7 cellular contexts compared by ENCODE assay signal in genomic region chr22:40177738-40178416, GRCh38. TPM values are rescaled to one million over a fixed set of nuclear protein-coding genes. Genes with fewer than 3 reads are reported as not detected.
DNase-seq lines count a peak whose midpoint lies in the region; ATAC-seq, FAIRE-seq and TF ChIP-seq lines count a peak whose summit lies in the region.

A gene with protein sequence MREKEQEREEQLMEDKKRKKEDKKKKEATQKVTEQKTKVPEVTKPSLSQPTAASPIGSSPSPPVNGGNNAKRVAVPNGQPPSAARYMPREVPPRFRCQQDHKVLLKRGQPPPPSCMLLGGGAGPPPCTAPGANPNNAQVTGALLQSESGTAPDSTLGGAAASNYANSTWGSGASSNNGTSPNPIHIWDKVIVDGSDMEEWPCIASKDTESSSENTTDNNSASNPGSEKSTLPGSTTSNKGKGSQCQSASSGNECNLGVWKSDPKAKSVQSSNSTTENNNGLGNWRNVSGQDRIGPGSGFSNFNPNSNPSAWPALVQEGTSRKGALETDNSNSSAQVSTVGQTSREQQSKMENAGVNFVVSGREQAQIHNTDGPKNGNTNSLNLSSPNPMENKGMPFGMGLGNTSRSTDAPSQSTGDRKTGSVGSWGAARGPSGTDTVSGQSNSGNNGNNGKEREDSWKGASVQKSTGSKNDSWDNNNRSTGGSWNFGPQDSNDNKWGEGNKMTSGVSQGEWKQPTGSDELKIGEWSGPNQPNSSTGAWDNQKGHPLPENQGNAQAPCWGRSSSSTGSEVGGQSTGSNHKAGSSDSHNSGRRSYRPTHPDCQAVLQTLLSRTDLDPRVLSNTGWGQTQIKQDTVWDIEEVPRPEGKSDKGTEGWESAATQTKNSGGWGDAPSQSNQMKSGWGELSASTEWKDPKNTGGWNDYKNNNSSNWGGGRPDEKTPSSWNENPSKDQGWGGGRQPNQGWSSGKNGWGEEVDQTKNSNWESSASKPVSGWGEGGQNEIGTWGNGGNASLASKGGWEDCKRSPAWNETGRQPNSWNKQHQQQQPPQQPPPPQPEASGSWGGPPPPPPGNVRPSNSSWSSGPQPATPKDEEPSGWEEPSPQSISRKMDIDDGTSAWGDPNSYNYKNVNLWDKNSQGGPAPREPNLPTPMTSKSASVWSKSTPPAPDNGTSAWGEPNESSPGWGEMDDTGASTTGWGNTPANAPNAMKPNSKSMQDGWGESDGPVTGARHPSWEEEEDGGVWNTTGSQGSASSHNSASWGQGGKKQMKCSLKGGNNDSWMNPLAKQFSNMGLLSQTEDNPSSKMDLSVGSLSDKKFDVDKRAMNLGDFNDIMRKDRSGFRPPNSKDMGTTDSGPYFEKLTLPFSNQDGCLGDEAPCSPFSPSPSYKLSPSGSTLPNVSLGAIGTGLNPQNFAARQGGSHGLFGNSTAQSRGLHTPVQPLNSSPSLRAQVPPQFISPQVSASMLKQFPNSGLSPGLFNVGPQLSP (N-terminal part only) (plus strand): TSS chr22:40177925. CDS start chr22:40178136, 211 bp downstream.

- peak within 1 kb of the TSS; percentile 60 for H3K4me3 ChIP-seq in GM12878

- peaks cover 46% of the 10 kb centered on the region for H3K79me2 ChIP-seq in GM12878 (ENCODE audit: control insufficient read depth, insufficient read depth, low read length)

- POLR2A ChIA-PET in GM12878 (lab: Charles Lee), result interaction anchor here (0.6 to 2.7 kb wide), 16 partner anchors 10 to 170 kb away, joined by 3 to 16 read pairs (median 3); partner anchors contain the start of gene ADSL

- H3K4me1 ChIP-seq in GM12878 (ENCODE audit: control insufficient read depth, insufficient read depth, low read length), result peaks cover 9% of the 10 kb centered on the region

- peak; percentile 65 for DNase-seq in GM18507 (ENCODE audit: extremely low spot score, insufficient read length, low read depth)
- peak; percentile 86 to 87 for DNase-seq in NCI-H1930 (lab: John Stamatoyannopoulos, UW)
- peak; percentile 98 for DNase-seq in GM12878 (ENCODE audit: low read depth, low spot score)
- DNase-seq in hypothalamus (lab: John Stamatoyannopoulos, UW), result peak in 43 of 51 donors; percentile 18 to 97 (median 67)
- DNase-seq in retina, result peak; percentile 85

- SMC1A ChIA-PET in GM12878 (lab: Charles Lee; ENCODE audit: uncharacterized antibody, unreplicated experiment), result interaction anchor here (0.6 to 5.4 kb wide), 29 partner anchors 10 to 356 kb away, joined by 3 to 43 read pairs (median 4); partner anchors contain the start of gene ADSL

- TF ChIP-seq CTCF in GM12878 (IDR thresholded peaks at IDR 0.05 in 2 of 3, conservative IDR thresholded peaks at IDR 0.05 in 1 of 3; ENCODE audit: control insufficient read depth in 2 of 3, extremely low read depth in 1 of 3, insufficient read depth in 1 of 3, low read depth in 3 of 3, low read length in 3 of 3), result no peak

- no peaks in the 10 kb centered on the region for H3K36me3 ChIP-seq in GM12878 (ENCODE audit: control insufficient read depth in 2 of 2, insufficient read depth in 2 of 2, low read length in 1 of 2)

- peak within 1 kb of the TSS; percentile 81 for H3K27ac ChIP-seq in GM12878 (ENCODE audit: control insufficient read depth, insufficient read depth)

- FAIRE-seq in GM18507 (lab: Jason Lieb, UNC), result peak; percentile 99
- FAIRE-seq in GM12878 (lab: Jason Lieb, UNC), result peak; percentile 98

- H4K20me1 ChIP-seq in GM12878 (ENCODE audit: control insufficient read depth, insufficient read depth), result no peaks in the 10 kb centered on the region

- intact Hi-C loops in T-helper 2 cell treated with Interferon-gamma antibody and Interleukin-4, amounts not matched to agents 100 ng/mL and 5 ng/mL, for 36 hours (cut with micrococcal nuclease), result loop anchor here (1.0 to 5.0 kb wide), 7 partner anchors 25 to 646 kb away; partner anchors contain the start of genes ADSL, GRAP2 and RPS19BP1
- intact Hi-C loops in GM12878 (cut with micrococcal nuclease; ENCODE audit: unreplicated experiment), result loop anchor here (2.0 kb wide), 1 partner anchor 133 kb away; no protein-coding TSS in a partner anchor

- peak; percentile 91 for TF ChIP-seq POLR2A in GM12878 (IDR thresholded peaks at IDR 0.05; ENCODE audit: low read depth, low read length)

- 3% methylated on average over 10 of the region's 10 CpGs for WGBS in GM12878 (ENCODE audit: insufficient coverage, insufficient replicate concordance, low lambda C conversion rate, missing lambda C conversion rate)

- H3K4me2 ChIP-seq in GM12878 (ENCODE audit: control insufficient read depth, insufficient read depth), result peak within 1 kb of the TSS; percentile 94

- peak; percentile 24; the same call in 1 of the 2 replicates for TF ChIP-seq RAD21 in GM12878 (IDR thresholded peaks at IDR 0.05; ENCODE audit: insufficient read depth, low read depth, low read length)

- no peaks in the 10 kb centered on the region for H3K27me3 ChIP-seq in GM12878 (replicated peaks in 1 of 2; ENCODE audit: control insufficient read depth in 2 of 2, insufficient read depth in 2 of 2, low read length in 1 of 2)

- peak within 1 kb of the TSS; percentile 77 for H3K9ac ChIP-seq in GM12878 (ENCODE audit: control insufficient read depth, insufficient read depth, low read length)

- peak within 1 kb of the TSS; percentile 68 for H2AFZ ChIP-seq in GM12878 (ENCODE audit: control insufficient read depth, low read depth, low read length)

- CTCF ChIA-PET in GM12878 (lab: Yijun Ruan, JAX), result interaction anchor here (0.6 to 3.8 kb wide), 12 partner anchors 8 to 344 kb away, joined by 3 to 26 read pairs (median 3); partner anchors contain the start of gene ADSL

- ATAC-seq in HG02970 (IDR thresholded peaks at IDR 0.05; ENCODE audit: low FRiP score, unreplicated experiment), result peak; percentile 76
- peak; percentile 92 for ATAC-seq in GM12878

- BruUV-seq in GM12878 (replicated peaks; lab: Mats Ljungman, UMichigan), result TSS peak; percentile 79

- peak; percentile 17 to 80; a peak in 2 of 4 replicates for TF ChIP-seq EP300 in GM12878 (IDR thresholded peaks at IDR 0.05; ENCODE audit: borderline replicate concordance in 1 of 2, control insufficient read depth in 1 of 2, low read depth in 2 of 2, low read length in 2 of 2)

- in situ Hi-C loops in GM12878 (cut with MboI), result no loop called here

- RAD21 ChIA-PET in GM12878 (lab: Charles Lee; ENCODE audit: unreplicated experiment), result interaction anchor here (0.7 to 5.0 kb wide), 22 partner anchors 13 to 721 kb away, joined by 3 to 45 read pairs (median 4); partner anchors contain the start of gene ADSL

- H3K9me3 ChIP-seq in GM12878 (replicated peaks; ENCODE audit: control insufficient read depth, insufficient read depth, low read length), result no peaks in the 10 kb centered on the region

TF ChIP-seq in GM12878, 131 proteins besides CTCF, POLR2A, EP300 and RAD21 (continues in another document):
- TF ChIP-seq ESRRA (IDR thresholded peaks at IDR 0.05; ENCODE audit: low read length) (peak; percentile 93), NFIC (IDR thresholded peaks at IDR 0.05; ENCODE audit: low read depth, low read length) (peak; percentile 69), MXI1 (IDR thresholded peaks at IDR 0.05; ENCODE audit: low read depth, low read length) (peak; percentile 91), KDM1A (IDR thresholded peaks at IDR 0.05; ENCODE audit: borderline replicate concordance) (no peak), ATF2 (IDR thresholded peaks at IDR 0.05; ENCODE audit: low read length) (peak; percentile 63), EED (IDR thresholded peaks at IDR 0.05; ENCODE audit: low read depth) (no peak), MLLT1 (IDR thresholded peaks at IDR 0.05) (peak; percentile 53), DPF2 (IDR thresholded peaks at IDR 0.05) (peak; percentile 17; the same call in 1 of the 2 replicates), TBL1XR1 (IDR thresholded peaks at IDR 0.05; ENCODE audit: low read depth, low read length) (peak; percentile 81)

RNA-seq across cellular contexts. Expression of the gene that starts here (rescaled TPM):
- 46.7 and 50.4 TPM in 2 replicates for total RNA-seq in T-helper 2 cell treated with Interferon-gamma antibody and Interleukin-4, amounts not matched to agents 100 ng/mL and 5 ng/mL, for 36 hours
- 182 and 212 TPM in 2 replicates for total RNA-seq in GM12878 (2013; cell fraction: nucleolus; rRNA removed)
- total RNA-seq in GM12878 (2014; rRNA removed) (15.5 and 15.9 TPM in 2 replicates), GM12878 (2014; rRNA removed; fragmentation: Illumina TruSeq; extraction: Trizol) (16.9 and 19.3 TPM in 2 replicates), GM12878 (2021) (29.6 and 31.5 TPM in 2 replicates)
- 4.7 TPM for polyA plus RNA-seq in GM12878 (2011; ENCODE audit: low read depth)
- polyA plus RNA-seq in GM12878 (2011; rRNA removed) (10.0 and 12.3 TPM in 2 replicates), GM12878 (2014; fragmentation: Illumina TruSeq; extraction: Trizol) (7.6 and 10.6 TPM in 2 replicates), GM12878 (2014; fragmentation: Nextera tagmentation; extraction: Ambion mirVana) (10 to 100 TPM in 1 of 2 experiments, 1 to 10 TPM in 1; 3.6 to 25.3 TPM), GM12878 (2014; rRNA removed) (7.9 and 8.4 TPM in 2 replicates), GM12878 (2016; fragmentation: Nextera tagmentation; extraction: Ambion mirVana) (10 to 100 TPM; 24.4 to 32.8 TPM)
- polyA plus RNA-seq in GM12878 (2011; cell fraction: cytosol; rRNA removed), result 10.3 and 12.0 TPM in 2 replicates
- polyA plus RNA-seq in GM12878 (2011; cell fraction: nucleus; rRNA removed), result 15.6 and 16.3 TPM in 2 replicates
- polyA plus RNA-seq in GM12878 (2012), result 11.0 and 12.2 TPM in 2 replicates
- 39.5 and 39.6 TPM in 2 replicates for polyA minus RNA-seq in GM12878 (2011; rRNA and poly(A)+ RNA removed)
- polyA minus RNA-seq in GM12878 (2011; cell fraction: cytosol; rRNA and poly(A)+ RNA removed), result 10.4 and 13.5 TPM in 2 replicates
- polyA minus RNA-seq in GM12878 (2011; cell fraction: nucleus; rRNA and poly(A)+ RNA removed), result 31.7 and 54.8 TPM in 2 replicates

Comparison
In these comparisons a context has a peak if more than half of its experiments do, and no peak if none do; other contexts are left out.
1. Peak in every context shown above with its lines: DNase-seq, ATAC-seq, H3K4me3 ChIP-seq and H3K27ac ChIP-seq.